ENCODE assay signal across 13 cellular contexts in genomic region chr1:40703316-40703715, GRCh38. TPM values are rescaled to one million over a fixed set of nuclear protein-coding genes. Genes with fewer than 3 reads are reported as not detected.
DNase-seq lines count a peak whose midpoint lies in the region; ATAC-seq, FAIRE-seq and TF ChIP-seq lines count a peak whose summit lies in the region.
"Had no signal": no experiment of that assay in that cellular context is flagged by ENCODE, and none has a peak within 500 bp of the region (broad histone marks: within the 10 kb centered on the region; RNA-seq: fewer than 3 reads in every experiment).

No MANE protein-coding gene starts in this region.

- peaks cover 98% of the 10 kb centered on the region for H3K79me2 ChIP-seq in Loucy (ENCODE audit: insufficient read depth, low read length)
- peaks cover 88% of the 10 kb centered on the region for H3K79me2 ChIP-seq in astrocyte (ENCODE audit: insufficient read depth, low read length)
- H3K79me2 ChIP-seq in trophoblast cell (ENCODE audit: control insufficient read depth, insufficient read depth, low read length, poor library complexity), result no peaks in the 10 kb centered on the region

- DNase-seq in Daoy (ENCODE audit: low read depth) (peak; percentile 81), astrocyte (ENCODE audit: low read depth) (peak; percentile 95), lung (ENCODE audit: low spot score) (peak; percentile 44), GM20000 (ENCODE audit: low spot score) (no peak), dorsolateral prefrontal cortex (no peak), trophoblast cell (no peak)
- DNase-seq: activated T-cell treated with anti-CD3 and anti-CD28 coated beads, Interleukin-2, amount 50 U/mL, for 48 hours; DND-41; stimulated activated CD4-positive, alpha-beta T cell treated with anti-CD3 and anti-CD28 coated beads, Interleukin-4, amount 100 ng/mL, for 4 hours had no signal

- no peak overlapping the region for H4K12ac ChIP-seq in trophoblast cell (ENCODE audit: low read depth, low read length)

- H3K27me3 Mint-ChIP-seq in astrocyte (ENCODE audit: low read depth, unreplicated experiment), result no peaks in the 10 kb centered on the region

- no peak overlapping the region for H3K27ac Mint-ChIP-seq in astrocyte (ENCODE audit: unreplicated experiment)

- H3K4ac ChIP-seq in trophoblast cell (ENCODE audit: low read depth, low read length), result no peak overlapping the region

- H4K91ac ChIP-seq in trophoblast cell (ENCODE audit: low read depth, low read length), result no peak overlapping the region

- H3K79me1 ChIP-seq in trophoblast cell (ENCODE audit: low read length), result no peaks in the 10 kb centered on the region

- no peak overlapping the region for H2BK12ac ChIP-seq in trophoblast cell (ENCODE audit: low read length)

- H3K4me3 ChIP-seq in Loucy (ENCODE audit: low read length, poor library complexity, severe bottlenecking), result no peak overlapping the region
- H3K4me3 ChIP-seq in astrocyte (ENCODE audit: insufficient read depth, low read depth, low read length), result no peak overlapping the region
- H3K4me3 ChIP-seq in lung, result no peak overlapping the region
- H3K4me3 ChIP-seq in dorsolateral prefrontal cortex, result no peak overlapping the region
- H3K4me3 ChIP-seq in trophoblast cell (ENCODE audit: low read depth, low read length), result no peak overlapping the region
- H3K4me3 ChIP-seq: SK-N-MC had no signal

- no peak for TF ChIP-seq CTCF in Loucy (conservative IDR thresholded peaks at IDR 0.05; ENCODE audit: low read length)
- TF ChIP-seq CTCF in astrocyte (IDR thresholded peaks at IDR 0.05; ENCODE audit: insufficient read depth, low read depth, low read length), result no peak
- no peak for TF ChIP-seq CTCF in lung (IDR thresholded peaks at IDR 0.05; ENCODE audit: control extremely low read depth, extremely low read depth)
- TF ChIP-seq CTCF in GM20000 (IDR thresholded peaks at IDR 0.05; ENCODE audit: extremely low read depth, missing control alignments), result no peak
- TF ChIP-seq CTCF in dorsolateral prefrontal cortex (IDR thresholded peaks at IDR 0.05 in 54 of 56, conservative IDR thresholded peaks at IDR 0.05 in 2 of 56; ENCODE audit: low read depth in 1 of 56, partially characterized antibody in 56 of 56), result no peak

- H3K23ac ChIP-seq in trophoblast cell (ENCODE audit: low read length), result no peak overlapping the region

- ATAC-seq in lung (ENCODE audit: insufficient read depth, low FRiP score) (peak; percentile 62), HG03521 (IDR thresholded peaks at IDR 0.05; ENCODE audit: unreplicated experiment) (no peak)

- H4K20me1 ChIP-seq in Loucy (ENCODE audit: insufficient read depth, low read length, poor library complexity, severe bottlenecking), result peaks cover 2% of the 10 kb centered on the region
- H4K20me1 ChIP-seq in astrocyte (ENCODE audit: insufficient read depth, low read length), result peaks cover 33% of the 10 kb centered on the region

- H2AK5ac ChIP-seq in trophoblast cell (ENCODE audit: low read length), result no peak overlapping the region

- H3K18ac ChIP-seq in trophoblast cell (ENCODE audit: low read length), result no peak overlapping the region

- H4K8ac ChIP-seq in trophoblast cell (ENCODE audit: low read depth, low read length), result no peak overlapping the region

- no peak overlapping the region for H3K4me3 Mint-ChIP-seq in astrocyte (ENCODE audit: unreplicated experiment)

- no peaks in the 10 kb centered on the region for H3K9me2 ChIP-seq in Loucy (replicated peaks; ENCODE audit: low read depth, low read length)

- H3K36me3 ChIP-seq in Loucy (ENCODE audit: insufficient read depth, low read length) (no peaks in the 10 kb centered on the region), astrocyte (ENCODE audit: insufficient read depth, low read length) (no peaks in the 10 kb centered on the region), lung (ENCODE audit: control insufficient read depth in 2 of 2, insufficient read depth in 2 of 2, low read length in 2 of 2) (no peaks in the 10 kb centered on the region), trophoblast cell (ENCODE audit: control insufficient read depth in 1 of 2, insufficient read depth in 2 of 2, low read length in 2 of 2) (no peaks in the 10 kb centered on the region)

- peaks cover 5% of the 10 kb centered on the region for H3K9me3 Mint-ChIP-seq in astrocyte (ENCODE audit: unreplicated experiment)

- H3K9me3 ChIP-seq in Loucy (ENCODE audit: insufficient read depth, low read depth, low read length) (no peaks in the 10 kb centered on the region), astrocyte (ENCODE audit: insufficient read depth, low read depth, low read length) (no peaks in the 10 kb centered on the region), lung (ENCODE audit: control insufficient read depth in 2 of 2, insufficient read depth in 1 of 2, low read length in 1 of 2) (no peaks in the 10 kb centered on the region), trophoblast cell (ENCODE audit: insufficient read depth, low read depth, low read length) (no peaks in the 10 kb centered on the region)

- WGBS in lung, 2 donors, result 65 to 72% methylated on average over 3 of the region's 3 CpGs
- WGBS in trophoblast cell (ENCODE audit: extremely low coverage, insufficient coverage, insufficient read length), result no CpG with 5 or more reads among the region's 3 CpGs

- no peak for FAIRE-seq in astrocyte (lab: Jason Lieb, UNC)
- FAIRE-seq: GM19239 had no signal

- H3K9ac ChIP-seq in Loucy (ENCODE audit: low read depth, low read length, poor library complexity, severe bottlenecking), result peak overlapping the region; percentile 0
- no peak overlapping the region for H3K9ac ChIP-seq in astrocyte (ENCODE audit: low read length)
- no peak overlapping the region for H3K9ac ChIP-seq in trophoblast cell (ENCODE audit: low read length)

- H3K4me1 ChIP-seq in Loucy (ENCODE audit: insufficient read depth, low read length, poor library complexity, severe bottlenecking) (peaks cover 44% of the 10 kb centered on the region), astrocyte (ENCODE audit: insufficient read depth, low read length) (peaks cover 9% of the 10 kb centered on the region), lung (ENCODE audit: control insufficient read depth in 2 of 2, insufficient read depth in 2 of 2, low read length in 2 of 2) (peaks cover 6 to 12% of the 10 kb centered on the region in 2 donors), trophoblast cell (ENCODE audit: control insufficient read depth in 1 of 2, insufficient read depth in 2 of 2, low read length in 2 of 2) (no peaks in the 10 kb centered on the region)

- H2AFZ ChIP-seq in Loucy (ENCODE audit: low read length), result no peak overlapping the region
- no peak overlapping the region for H2AFZ ChIP-seq in astrocyte (ENCODE audit: low read depth, low read length)
- no peak overlapping the region for H2AFZ ChIP-seq in trophoblast cell (ENCODE audit: insufficient read depth, low read length, poor library complexity)

- H3K4me2 ChIP-seq in Loucy (ENCODE audit: low read depth, low read length, poor library complexity, severe bottlenecking), result peak overlapping the region; percentile 15
- H3K4me2 ChIP-seq in astrocyte (ENCODE audit: low read length), result peak overlapping the region; percentile 47
- no peak overlapping the region for H3K4me2 ChIP-seq in trophoblast cell (ENCODE audit: low read length)

- no peak overlapping the region for H2BK5ac ChIP-seq in trophoblast cell (ENCODE audit: low read depth, low read length, poor library complexity)

- intact Hi-C loops in dorsolateral prefrontal cortex (cut with DNase I), result no loop called here

- H3F3A ChIP-seq in Loucy (ENCODE audit: low read depth), result no peaks in the 10 kb centered on the region

- H3K4me1 Mint-ChIP-seq in astrocyte (ENCODE audit: low read depth, unreplicated experiment), result peaks cover 21% of the 10 kb centered on the region

- H3K27me3 ChIP-seq in Loucy (ENCODE audit: insufficient read depth, low read length, poor library complexity, severe bottlenecking) (no peaks in the 10 kb centered on the region), astrocyte (ENCODE audit: insufficient read depth, low read length) (no peaks in the 10 kb centered on the region), lung (ENCODE audit: control insufficient read depth, insufficient read depth) (no peaks in the 10 kb centered on the region), dorsolateral prefrontal cortex (no peaks in the 10 kb centered on the region), trophoblast cell (ENCODE audit: insufficient read depth, low read length) (no peaks in the 10 kb centered on the region)

- no peak overlapping the region for H2BK120ac ChIP-seq in trophoblast cell (ENCODE audit: insufficient read depth, low read length, poor library complexity)

- H3K14ac ChIP-seq in trophoblast cell (ENCODE audit: low read length), result no peak overlapping the region

- H3K27ac ChIP-seq in astrocyte (ENCODE audit: low read depth, low read length) (peak overlapping the region; percentile 4), lung (ENCODE audit: low read depth in 1 of 2, low read length in 1 of 2) (no peak overlapping the region), dorsolateral prefrontal cortex (no peak overlapping the region), trophoblast cell (ENCODE audit: low read depth, low read length) (no peak overlapping the region)
- H3K27ac ChIP-seq: SK-N-MC had no signal

- no peaks in the 10 kb centered on the region for H3K36me3 Mint-ChIP-seq in astrocyte (ENCODE audit: low read depth, unreplicated experiment)

RNA-seq across cellular contexts. Expression of gene NFYC, which starts 11.8 kb away (rescaled TPM):
- total RNA-seq in Daoy (2014; rRNA removed; shearing (Covaris generic)), result 20.4 and 24.2 TPM in 2 replicates
- 48.4 and 51.1 TPM in 2 replicates for total RNA-seq in astrocyte
- total RNA-seq in lung, result 10 to 100 TPM; 56.1 to 69.5 TPM
- polyA plus RNA-seq in lung, result 10 to 100 TPM; 28.6 to 44.5 TPM
- total RNA-seq in dorsolateral prefrontal cortex, result 10 to 100 TPM; 44.5 to 77.9 (median 59.4) TPM
- 64.7 and 72.6 TPM in 2 replicates for polyA plus RNA-seq in trophoblast cell (2013)

RNA-seq across cellular contexts. Expression of gene RIMS3, which starts 37.8 kb away (rescaled TPM):
- 0.74 and 0.97 TPM in 2 replicates for total RNA-seq in Daoy (2014; rRNA removed; shearing (Covaris generic))
- 4.3 and 4.9 TPM in 2 replicates for total RNA-seq in astrocyte
- 1 to 10 TPM; 1.7 to 5.5 TPM for total RNA-seq in lung
- 1 to 10 TPM in 1 of 2 donors, under 1 TPM in 1; 0.93 to 1.3 TPM for polyA plus RNA-seq in lung
- 100 to 1,000 TPM in 119 of 120 experiments, 10 to 100 TPM in 1; 58.9 to 366 (median 240) TPM for total RNA-seq in dorsolateral prefrontal cortex
- polyA plus RNA-seq in trophoblast cell (2013), result 1.0 and 1.1 TPM in 2 replicates

Comparison
In these comparisons a context has a peak if more than half of its experiments do, and no peak if none do; other contexts are left out.
1. DNase-seq: peak in Daoy (single experiment), astrocyte (single experiment) and lung (single experiment); none in GM20000 (single experiment), dorsolateral prefrontal cortex (0 of 10) and trophoblast cell (0 of 2).
2. RNA of gene RIMS3, which starts 37.8 kb away (total RNA-seq): 58.9 to 366 TPM in dorsolateral prefrontal cortex; 1.7 to 5.5 TPM in lung, 4.3 to 4.9 TPM in astrocyte and 0.74 to 0.97 TPM in Daoy; every median in the first group is over 4 times any median in the second.